In the genomic region with DNA sequence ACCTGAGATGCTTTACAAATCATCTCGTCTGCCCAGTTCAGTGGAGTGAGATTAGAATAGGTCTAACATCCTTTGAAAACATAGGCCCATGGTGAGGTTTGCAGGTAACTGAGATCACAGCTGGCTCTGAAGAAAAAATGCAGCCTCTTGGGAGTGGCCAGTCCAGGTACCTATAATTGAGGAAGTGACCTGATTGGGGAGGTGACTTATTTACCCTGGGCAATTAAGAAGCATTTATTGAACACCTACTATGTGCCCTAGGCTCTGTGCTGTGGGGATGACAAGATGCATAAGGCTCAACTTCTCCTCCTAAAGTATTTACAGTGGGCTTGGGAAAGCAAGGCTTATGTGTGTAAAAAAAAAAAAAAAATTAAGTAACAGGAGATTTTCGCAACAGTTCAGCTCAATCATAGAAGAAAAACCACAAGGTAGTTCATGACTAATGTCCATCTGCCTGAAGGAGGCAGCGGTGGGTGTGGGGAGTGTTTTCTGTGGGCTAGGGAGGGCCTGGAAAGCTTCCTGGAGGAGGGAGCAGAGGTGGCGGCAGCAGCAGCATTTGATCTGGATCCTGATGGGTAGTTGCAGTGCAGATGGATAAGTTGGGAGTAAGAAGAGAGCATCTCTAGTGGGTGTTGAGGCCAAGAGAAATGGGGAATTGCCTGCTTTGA, we compare ENCODE assay signal across 11 cellular contexts. TPM values are rescaled to one million over a fixed set of nuclear protein-coding genes. Genes with fewer than 3 reads are reported as not detected.
DNase-seq lines count a peak whose midpoint lies in the region; ATAC-seq and TF ChIP-seq lines count a peak whose summit lies in the region.
"Had no signal": no experiment of that assay in that cellular context is flagged by ENCODE, and none has a peak within 500 bp of the region (broad histone marks: within the 10 kb centered on the region; RNA-seq: fewer than 3 reads in every experiment).

No MANE protein-coding gene starts in this region.

- peak overlapping the region in 3 of 11 experiments; percentile 1 to 63 (median 13); a peak in 2 of 22 replicates for H3K9ac ChIP-seq in BLaER1 treated with 17β-estradiol and CSF1 and Interleukin-3, amounts not matched to agents 10 nM and 100 nM
- no peak overlapping the region for H3K9ac ChIP-seq in mesendoderm (ENCODE audit: low read length)

- H2BK15ac ChIP-seq in mesendoderm (replicated peaks; ENCODE audit: low read depth) = no peak overlapping the region

- peak; percentile 23 for TF ChIP-seq CTCF in brain microvascular endothelial cell (IDR thresholded peaks at IDR 0.05; ENCODE audit: low read depth, low read length, missing control alignments)
- TF ChIP-seq CTCF in lung (IDR thresholded peaks at IDR 0.05; ENCODE audit: control extremely low read depth, extremely low read depth) = no peak

- no peak overlapping the region for H2BK5ac ChIP-seq in mesendoderm (ENCODE audit: low read length)

- no peaks in the 10 kb centered on the region for H4K20me1 ChIP-seq in BLaER1 treated with 17β-estradiol and CSF1 and Interleukin-3, amounts not matched to agents 10 nM and 100 nM

- in situ Hi-C loops in KBM-7 (cut with MboI; ENCODE audit: low pct_unique_long_range_greater_than_20kb, low sequenced_read_pairs) = no loop called here
- in situ Hi-C loops in brain microvascular endothelial cell (cut with HindIII; ENCODE audit: low pct_ligation_motif_present, low sequenced_read_pairs) = no loop called here

- no peak overlapping the region for H3K4ac ChIP-seq in mesendoderm (ENCODE audit: low read depth, low read length)

- peaks cover 23 to 96% (median 60%) of the 10 kb centered on the region in 10 experiments for H3K4me1 ChIP-seq in BLaER1 treated with 17β-estradiol and CSF1 and Interleukin-3, amounts not matched to agents 10 nM and 100 nM
- H3K4me1 ChIP-seq in lung (ENCODE audit: control insufficient read depth in 2 of 2, insufficient read depth in 2 of 2, low read length in 2 of 2) = peaks cover 10 to 29% of the 10 kb centered on the region in 2 donors
- H3K4me1 ChIP-seq in mesendoderm (ENCODE audit: control insufficient read depth, low read depth, low read length) = no peaks in the 10 kb centered on the region

- H3K36me3 ChIP-seq in BLaER1 treated with 17β-estradiol and CSF1 and Interleukin-3, amounts not matched to agents 10 nM and 100 nM = no peaks in the 10 kb centered on the region
- H3K36me3 ChIP-seq in brain microvascular endothelial cell (replicated peaks) (peaks cover 69% of the 10 kb centered on the region), lung (ENCODE audit: control insufficient read depth in 2 of 2, insufficient read depth in 2 of 2, low read length in 2 of 2) (no peaks in the 10 kb centered on the region), mesendoderm (ENCODE audit: control insufficient read depth, insufficient read depth, low read length) (no peaks in the 10 kb centered on the region)
- H3K36me3 ChIP-seq: left ventricle myocardium inferior had no signal

- no peak overlapping the region; a peak in 1 of 20 replicates for H3K4me3 ChIP-seq in BLaER1 treated with 17β-estradiol and CSF1 and Interleukin-3, amounts not matched to agents 10 nM and 100 nM
- no peak overlapping the region for H3K4me3 ChIP-seq in brain microvascular endothelial cell (ENCODE audit: low read depth, low read length)
- no peak overlapping the region for H3K4me3 ChIP-seq in lung
- H3K4me3 ChIP-seq in mesendoderm (ENCODE audit: low read length) = no peak overlapping the region
- H3K4me3 ChIP-seq: left ventricle myocardium inferior had no signal

- no peak overlapping the region for H3K23ac ChIP-seq in mesendoderm (ENCODE audit: low read length)

- H3K27ac ChIP-seq in BLaER1 treated with 17β-estradiol and CSF1 and Interleukin-3, amounts not matched to agents 10 nM and 100 nM = peak overlapping the region in 9 of 11 experiments; percentile 2 to 80 (median 68); a peak in 12 of 22 replicates
- H3K27ac ChIP-seq in brain microvascular endothelial cell (peak overlapping the region; percentile 79), lung (ENCODE audit: low read depth in 1 of 2, low read length in 1 of 2) (peak overlapping the region in 1 of 2 donors; percentile 80), mesendoderm (ENCODE audit: low read depth, low read length) (no peak overlapping the region)
- H3K27ac ChIP-seq: left ventricle myocardium inferior had no signal

- H3K4me2 ChIP-seq in BLaER1 treated with 17β-estradiol and CSF1 and Interleukin-3, amounts not matched to agents 10 nM and 100 nM = peak overlapping the region in 9 of 11 experiments; percentile 23 to 92 (median 85); a peak in 16 of 22 replicates
- H3K4me2 ChIP-seq in mesendoderm (ENCODE audit: low read length) = no peak overlapping the region

- ATAC-seq in lung (ENCODE audit: insufficient read depth, low FRiP score) (peak; percentile 55), GM18511 (IDR thresholded peaks at IDR 0.05; ENCODE audit: unreplicated experiment) (no peak), GM19467 (IDR thresholded peaks at IDR 0.05; ENCODE audit: unreplicated experiment) (no peak), HG03095 (IDR thresholded peaks at IDR 0.05; ENCODE audit: unreplicated experiment) (no peak)

- H2BK120ac ChIP-seq in mesendoderm (ENCODE audit: low read depth, low read length) = no peak overlapping the region

- no peaks in the 10 kb centered on the region for H3K79me2 ChIP-seq in mesendoderm (ENCODE audit: control insufficient read depth, insufficient read depth, low read length)

- WGBS in lung, 2 donors = 38 to 45% methylated on average over 4 of the region's 4 CpGs
- no CpG with 5 or more reads among the region's 4 CpGs for whole genome bisulfite sequencing in mesendoderm (ENCODE audit: extremely low coverage, insufficient coverage, low lambda C conversion rate)

- H3K79me1 ChIP-seq in mesendoderm (ENCODE audit: low read length) = no peaks in the 10 kb centered on the region

- no peaks in the 10 kb centered on the region for H3K27me3 ChIP-seq in BLaER1 treated with 17β-estradiol and CSF1 and Interleukin-3, amounts not matched to agents 10 nM and 100 nM
- H3K27me3 ChIP-seq in brain microvascular endothelial cell (replicated peaks) (no peaks in the 10 kb centered on the region), lung (ENCODE audit: control insufficient read depth, insufficient read depth) (no peaks in the 10 kb centered on the region), mesendoderm (ENCODE audit: insufficient read depth, low read length, poor library complexity) (no peaks in the 10 kb centered on the region)

- no peak overlapping the region for H3K56ac ChIP-seq in mesendoderm (ENCODE audit: low read length)

- no peak overlapping the region for H4K5ac ChIP-seq in mesendoderm (ENCODE audit: low read length)

- H2AK5ac ChIP-seq in mesendoderm (ENCODE audit: low read length) = no peak overlapping the region

- DNase-seq in KBM-7 (peak; percentile 45), brain microvascular endothelial cell (peak; percentile 76), lung (ENCODE audit: low spot score) (peak; percentile 64), mesendoderm (no peak)
- DNase-seq: H9, left ventricle myocardium inferior, T1000 had no signal

- no peak overlapping the region for H4K8ac ChIP-seq in mesendoderm (ENCODE audit: low read depth, low read length)

- H3K9me3 ChIP-seq in BLaER1 treated with 17β-estradiol and CSF1 and Interleukin-3, amounts not matched to agents 10 nM and 100 nM (replicated peaks in 1 of 11) = no peaks in the 10 kb centered on the region
- no peaks in the 10 kb centered on the region for H3K9me3 ChIP-seq in lung (ENCODE audit: control insufficient read depth in 2 of 2, insufficient read depth in 1 of 2, low read length in 1 of 2)
- H3K9me3 ChIP-seq: left ventricle myocardium inferior had no signal

- H3K18ac ChIP-seq in mesendoderm (ENCODE audit: low read length) = no peak overlapping the region

RNA-seq across cellular contexts. Expression of a gene that starts 16.1 kb away (rescaled TPM):
- total RNA-seq in lung = 100 to 1,000 TPM; 124 to 218 TPM
- polyA plus RNA-seq in lung = 10 to 100 TPM; 38.2 to 75.3 TPM
- 6.5 TPM for polyA plus RNA-seq in mesendoderm (2013, experiment 1 of 2)
- polyA plus RNA-seq in mesendoderm (2013, experiment 2 of 2) = 7.2 TPM
